Comparison of ENCODE assay signal across 36 cellular contexts in the genomic region with DNA sequence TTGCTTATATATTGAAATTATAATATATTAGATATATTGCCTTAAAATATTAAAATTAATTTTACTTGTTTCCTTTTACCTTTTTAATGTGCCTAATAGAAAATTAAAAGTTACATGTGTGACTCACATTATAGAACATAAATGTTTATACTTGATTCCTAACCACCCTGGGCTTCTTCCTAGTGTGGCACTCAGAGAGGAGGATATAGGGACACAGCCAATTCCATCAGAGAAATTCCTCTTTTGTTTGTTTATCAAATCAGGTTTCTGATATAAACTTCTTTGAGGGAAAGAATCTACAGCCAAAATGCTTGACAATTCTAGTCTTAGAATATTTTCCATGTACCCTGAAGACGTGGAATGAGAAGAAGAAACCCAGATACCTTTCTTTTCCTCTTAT.
"Had no signal": no experiment of that assay in that cellular context is flagged by ENCODE, and none has a peak within 500 bp of the region (broad histone marks: within the 10 kb centered on the region; RNA-seq: fewer than 3 reads in every experiment).

No MANE protein-coding gene starts in this region.

- H3K36me3 ChIP-seq: MG63 had no signal

- H3K4me3 ChIP-seq: MG63 had no signal

- DNase-seq: Karpas-422, Kasumi-1, MG63, MM.1S, MV-4-11, NCI-H1048, NCI-H1092, NCI-H1092 treated with DMSO at 0.1 percent for 48 hours, NCI-H1105, NCI-H1105 treated with DMSO at 0.1 percent for 48 hours, NCI-H1417, NCI-H1417 treated with DMSO at 0.1 percent for 48 hours, NCI-H1436, NCI-H1436 treated with DMSO at 0.1 percent for 48 hours, NCI-H146, NCI-H1694, NCI-H1694 treated with DMSO at 0.1 percent for 48 hours, NCI-H187, NCI-H187 treated with DMSO at 0.1 percent for 48 hours, NCI-H1930, NCI-H2029, NCI-H2029 treated with DMSO at 0.1 percent for 48 hours, NCI-H2081, NCI-H2081 treated with DMSO at 0.1 percent for 48 hours, NCI-H2107, NCI-H2171, NCI-H2171 treated with DMSO at 0.1 percent for 48 hours, NCI-H2227 treated with DMSO at 0.1 percent for 48 hours, NCI-H226, NCI-H345, NCI-H446, NCI-H446 treated with DMSO at 0.1 percent for 48 hours, NCI-H510A, NCI-H510A treated with DMSO at 0.1 percent for 48 hours, NCI-H524, NCI-H524 treated with DMSO at 0.1 percent for 48 hours had no signal

- H3K9me3 ChIP-seq: MG63 had no signal

- H3K27me3 ChIP-seq: MG63 had no signal
